22 cellular contexts compared by ENCODE assay signal in the genomic region with DNA sequence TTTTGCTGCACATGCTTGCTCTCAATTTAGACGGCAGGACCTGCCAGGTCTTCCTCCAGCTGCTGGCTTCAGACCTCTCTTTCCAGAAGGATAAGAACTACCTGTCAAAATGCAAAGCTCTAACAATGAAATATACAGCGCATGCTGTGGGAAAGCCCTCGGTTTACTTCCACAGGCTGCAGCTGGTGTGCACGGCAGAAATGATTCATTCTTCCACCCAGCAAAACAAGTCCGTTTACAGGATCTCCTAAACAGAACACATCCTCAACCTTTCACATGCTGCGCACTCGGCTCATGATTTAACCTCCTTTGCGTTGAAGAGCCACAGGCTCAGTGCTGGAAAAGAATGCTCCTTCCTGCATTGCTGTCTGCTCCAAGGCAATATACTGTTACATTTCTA.
DNase-seq lines count a peak whose midpoint lies in the region; ATAC-seq and TF ChIP-seq lines count a peak whose summit lies in the region.
"Had no signal": no experiment of that assay in that cellular context is flagged by ENCODE, and none has a peak within 500 bp of the region (broad histone marks: within the 10 kb centered on the region; RNA-seq: fewer than 3 reads in every experiment).

No MANE protein-coding gene starts in this region.

- CTCF ChIA-PET in AG04450 (lab: Charles Lee), result no interaction called here

- peak; percentile 59 for DNase-seq in AG04450 (ENCODE audit: low read depth, low spot score)
- DNase-seq in NCI-H1694 (lab: John Stamatoyannopoulos, UW), result peak; percentile 60
- peak; percentile 55 for DNase-seq in choroid plexus epithelial cell (ENCODE audit: low read depth)
- peak; percentile 69 for DNase-seq in left kidney (ENCODE audit: low read depth, low spot score)
- no peak for DNase-seq in activated T-cell treated with anti-CD3 and anti-CD28 coated beads for 4 hours
- DNase-seq in sciatic nerve (ENCODE audit: low spot score), result no peak
- DNase-seq in dorsolateral prefrontal cortex, result no peak
- DNase-seq in foreskin melanocyte, result no peak
- DNase-seq: activated CD4-positive, CD25-positive, alpha-beta regulatory T cell treated with anti-CD3 and anti-CD28 coated beads, Interleukin-2, amount 50 U/mL, for 72 hours; activated CD8-positive, alpha-beta T cell treated with anti-CD3 and anti-CD28 coated beads, Interleukin-2, amount 10 ng/mL, durations not matched to agents 7 days and 5 days; activated naive CD4-positive, alpha-beta T cell treated with anti-CD3 and anti-CD28 coated beads for 36 hours; activated T-cell treated with anti-CD3 and anti-CD28 coated beads, Interleukin-2, amount 50 U/mL, for 24 hours; aorta; cerebellar nuclear complex; effector memory CD4-positive, alpha-beta T cell; lower lobe of right lung; MG63; NCI-H1436 treated with DMSO at 0.1 percent for 48 hours; NCI-H510A treated with DMSO at 0.1 percent for 48 hours; occipital lobe; substantia nigra had no signal

- no peaks in the 10 kb centered on the region; the same call in 1 of the 2 replicates for H3K9me3 ChIP-seq in AG04450 (ENCODE audit: control insufficient read depth, insufficient read depth, low read length)
- H3K9me3 ChIP-seq: lower lobe of right lung, MG63 had no signal

- ATAC-seq in sciatic nerve, result no peak
- ATAC-seq: activated CD8-positive, alpha-beta T cell treated with anti-CD3 and anti-CD28 coated beads, Interleukin-2, amount 10 ng/mL, durations not matched to agents 7 days and 5 days; lower lobe of right lung; Right ventricle myocardium inferior had no signal

- POLR2A ChIA-PET in AG04450 (lab: Yijun Ruan, JAX), result interaction anchor here (0.6 kb wide), 1 partner anchor 48 kb away, joined by 7 read pairs; no protein-coding TSS in a partner anchor

- intact Hi-C loops in sciatic nerve (cut with DNase I) (no loop called here), dorsolateral prefrontal cortex (cut with DNase I) (no loop called here)

- H3K27ac ChIP-seq in AG04450 (ENCODE audit: low read depth, low read length) (no peak overlapping the region), dorsolateral prefrontal cortex (no peak overlapping the region)
- H3K27ac ChIP-seq: lower lobe of right lung had no signal

- H3K27me3 ChIP-seq in AG04450 (ENCODE audit: control insufficient read depth, insufficient read depth, low read length) (no peaks in the 10 kb centered on the region), dorsolateral prefrontal cortex (no peaks in the 10 kb centered on the region)
- H3K27me3 ChIP-seq: MG63 had no signal

- no peak for TF ChIP-seq CTCF in AG04450 (IDR thresholded peaks at IDR 0.05; ENCODE audit: low read depth, low read length)
- TF ChIP-seq CTCF in choroid plexus epithelial cell (conservative IDR thresholded peaks at IDR 0.05; ENCODE audit: low read depth, low read length), result no peak
- TF ChIP-seq CTCF in dorsolateral prefrontal cortex (IDR thresholded peaks at IDR 0.05 in 54 of 56, conservative IDR thresholded peaks at IDR 0.05 in 2 of 56; ENCODE audit: low read depth in 1 of 56, partially characterized antibody in 56 of 56), result no peak

- H3K4me3 ChIP-seq in AG04450 (ENCODE audit: low read depth, low read length) (no peak overlapping the region), choroid plexus epithelial cell (ENCODE audit: low read depth, low read length) (no peak overlapping the region), dorsolateral prefrontal cortex (no peak overlapping the region)
- H3K4me3 ChIP-seq: lower lobe of right lung, MG63 had no signal

Comparison
In these comparisons a context has a peak if more than half of its experiments do, and no peak if none do; other contexts are left out.
1. DNase-seq: peak in AG04450 (single experiment), NCI-H1694 (single experiment), choroid plexus epithelial cell (single experiment) and left kidney (single experiment); none in activated T-cell treated with anti-CD3 and anti-CD28 coated beads for 4 hours (single experiment), sciatic nerve (single experiment), dorsolateral prefrontal cortex (0 of 10) and foreskin melanocyte (single experiment).